ENCODE assay signal across 26 cellular contexts in genomic region chr20:7939663-7940062, GRCh38. TPM values are rescaled to one million over a fixed set of nuclear protein-coding genes. Genes with fewer than 3 reads are reported as not detected.
"Had no signal": no experiment of that assay in that cellular context is flagged by ENCODE, and none has a peak within 500 bp of the region (broad histone marks: within the 10 kb centered on the region; RNA-seq: fewer than 3 reads in every experiment).

No MANE protein-coding gene starts in this region.

- H3K9me3 ChIP-seq: ascending aorta, body of pancreas had no signal

- H3K27ac ChIP-seq: ascending aorta had no signal

- ATAC-seq: activated naive CD4-positive, alpha-beta T cell treated with anti-CD3 and anti-CD28 coated beads, Interleukin-2, amount 50 U/mL, for 72 hours; activated naive CD8-positive, alpha-beta T cell treated with anti-CD3 and anti-CD28 coated beads, Interleukin-2, amount 50 U/mL, for 24 hours; activated T-cell treated with anti-CD3 and anti-CD28 coated beads, Interleukin-2, amount 50 U/mL, for 4 hours; PC-3 had no signal

- DNase-seq: activated CD4-positive, alpha-beta memory T cell treated with anti-CD3 and anti-CD28 coated beads for 36 hours; activated CD4-positive, alpha-beta T cell treated with anti-CD3 and anti-CD28 coated beads, Interleukin-2, amount 10 ng/mL, durations not matched to agents 7 days and 5 days; activated CD4-positive, CD25-positive, alpha-beta regulatory T cell; activated CD8-positive, alpha-beta memory T cell treated with anti-CD3 and anti-CD28 coated beads for 24 hours; activated effector memory CD4-positive, alpha-beta T cell treated with anti-CD3 and anti-CD28 coated beads, Interleukin-2, amount 50 U/mL, for 16 hours; activated naive CD4-positive, alpha-beta T cell treated with Interleukin-2 at 50 U/mL for 16 hours; activated naive CD8-positive, alpha-beta T cell treated with anti-CD3 and anti-CD28 coated beads, Interleukin-2, amount 50 U/mL, for 24 hours; activated T-cell treated with anti-CD3 and anti-CD28 coated beads, Interleukin-2, amount 50 U/mL, for 4 hours; amniotic stem cell; Karpas-422; MM.1S; NCI-H1105; NCI-H1436 treated with DMSO at 0.1 percent for 48 hours; NCI-H187; NCI-H2081; NCI-H510A treated with DMSO at 0.1 percent for 48 hours; NCI-H69; PC-3; SIG-M5; T-helper 1 cell had no signal

- H3K36me3 ChIP-seq: ascending aorta had no signal

- H3K27me3 ChIP-seq: ascending aorta, body of pancreas had no signal

- H3K4me1 ChIP-seq: ascending aorta had no signal

- FAIRE-seq: bronchial epithelial cell had no signal

- H3K4me3 ChIP-seq: ascending aorta, body of pancreas had no signal

RNA-seq across cellular contexts. Expression of gene HAO1, which starts 0.6 kb away (rescaled TPM):
- total RNA-seq: activated CD4-positive, alpha-beta memory T cell treated with anti-CD3 and anti-CD28 coated beads for 36 hours; activated CD4-positive, alpha-beta T cell treated with anti-CD3 and anti-CD28 coated beads, Interleukin-2, amount 10 ng/mL, durations not matched to agents 7 days and 5 days; activated naive CD4-positive, alpha-beta T cell treated with anti-CD3 and anti-CD28 coated beads, Interleukin-2, amount 50 U/mL, for 72 hours; activated T-cell treated with anti-CD3 and anti-CD28 coated beads, Interleukin-2, amount 50 U/mL, for 4 hours; ascending aorta; body of pancreas; bronchial epithelial cell; RPMI7951; T-helper 2 cell treated with Interferon-gamma antibody and Interleukin-4, amounts not matched to agents 100 ng/mL and 5 ng/mL, for 36 hours had no signal
